ENCODE assay signal across 36 cellular contexts in the genomic region with DNA sequence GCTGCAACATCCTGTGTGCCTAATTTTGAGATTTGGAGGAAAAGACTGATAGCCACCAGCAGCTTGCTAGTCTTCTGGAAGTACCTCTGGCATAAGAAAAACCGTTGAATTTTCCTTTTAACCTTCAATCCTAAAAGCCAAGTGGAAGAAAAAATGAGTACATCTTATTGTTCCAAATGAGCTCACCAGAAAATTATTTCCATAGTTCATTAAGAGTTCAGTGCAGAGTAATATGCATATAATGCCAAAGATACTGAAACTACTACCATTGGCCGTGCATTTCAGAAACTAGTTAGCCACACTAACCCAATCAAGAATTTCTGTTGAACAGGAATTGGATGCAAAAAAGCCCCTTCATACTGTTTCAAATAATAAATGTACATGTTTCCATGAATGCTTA.
"Had no signal": no experiment of that assay in that cellular context is flagged by ENCODE, and none has a peak within 500 bp of the region (broad histone marks: within the 10 kb centered on the region; RNA-seq: fewer than 3 reads in every experiment).

No MANE protein-coding gene starts in this region.

- H3K4me2 ChIP-seq: smooth muscle cell had no signal

- H3K9ac ChIP-seq: parathyroid adenoma had no signal

- H3K36me3 ChIP-seq: breast epithelium, esophagus muscularis mucosa, sigmoid colon, thyroid gland, upper lobe of left lung, vagina had no signal

- H3K79me2 ChIP-seq: parathyroid adenoma had no signal

- H3K27me3 Mint-ChIP-seq: activated CD4-positive, alpha-beta memory T cell treated with anti-CD3 and anti-CD28 coated beads, Interleukin-2, amount 10 ng/mL, durations not matched to agents 7 days and 5 days; activated CD4-positive, alpha-beta T cell treated with anti-CD3 and anti-CD28 coated beads, Interleukin-2, amount 10 ng/mL, durations not matched to agents 7 days and 5 days; activated naive CD4-positive, alpha-beta T cell treated with anti-CD3 and anti-CD28 coated beads, Interleukin-2, amount 10 ng/mL, durations not matched to agents 7 days and 5 days; activated naive CD8-positive, alpha-beta T cell treated with anti-CD3 and anti-CD28 coated beads, Interleukin-2, amount 10 ng/mL, durations not matched to agents 7 days and 5 days; activated T-cell treated with anti-CD3 and anti-CD28 coated beads, Interleukin-2, amount 50 U/mL, for 24 hours; memory B cell; naive thymus-derived CD8-positive, alpha-beta T cell; stimulated activated memory B cell treated with anti-CD40 and anti-IgM and Interleukin-4, amounts not matched to agents 10 μg/mL and 1 μg/mL and 100 μg/mL, for 72 hours; stimulated activated naive CD8-positive, alpha-beta T cell treated with anti-CD3 and anti-CD28 coated beads, Interleukin-15, amount 100 ng/mL, for 72 hours had no signal

- DNase-seq: activated CD4-positive, alpha-beta memory T cell treated with anti-CD3 and anti-CD28 coated beads, Interleukin-2, amount 10 ng/mL, durations not matched to agents 7 days and 5 days; activated CD4-positive, alpha-beta T cell treated with anti-CD3 and anti-CD28 coated beads for 1 hour; activated CD4-positive, alpha-beta T cell treated with anti-CD3 and anti-CD28 coated beads, Interleukin-2, amount 10 ng/mL, durations not matched to agents 7 days and 5 days; activated CD8-positive, alpha-beta memory T cell treated with anti-CD3 and anti-CD28 coated beads, Interleukin-2, amount 50 U/mL, for 48 hours; activated gamma-delta T cell; activated naive CD4-positive, alpha-beta T cell treated with anti-CD3 and anti-CD28 coated beads, Interleukin-2, amount 10 ng/mL, durations not matched to agents 7 days and 5 days; activated naive CD8-positive, alpha-beta T cell treated with anti-CD3 and anti-CD28 coated beads, Interleukin-2, amount 10 ng/mL, durations not matched to agents 7 days and 5 days; activated T-cell treated with anti-CD3 and anti-CD28 coated beads, Interleukin-2, amount 50 U/mL, for 24 hours; amygdala; central memory CD4-positive, alpha-beta T cell; dermis blood vessel endothelial cell; effector CD4-positive, alpha-beta T cell; head of caudate nucleus; hippocampal formation; immature natural killer cell; naive thymus-derived CD8-positive, alpha-beta T cell; nucleus accumbens; psoas muscle; sigmoid colon; stimulated activated CD4-positive, alpha-beta T cell treated with anti-CD3 and anti-CD28 coated beads, Interleukin-1b, Interleukin-23, amount 100 ng/mL, for 48 hours; stimulated activated CD4-positive, alpha-beta T cell treated with anti-CD3 and anti-CD28 coated beads, Interleukin-4, amount 100 ng/mL, for 4 hours; stimulated activated CD8-positive, alpha-beta memory T cell treated with anti-CD3 and anti-CD28 coated beads, Interleukin-4, amount 100 ng/mL, for 48 hours; stimulated activated naive CD8-positive, alpha-beta T cell treated with anti-CD3 and anti-CD28 coated beads, Interleukin-15, amount 100 ng/mL, for 72 hours; T-helper 9 cell; thyroid gland; upper lobe of left lung had no signal

- ATAC-seq: naive thymus-derived CD8-positive, alpha-beta T cell; psoas muscle; stimulated activated memory B cell treated with anti-CD40 and anti-IgM and Interleukin-4, amounts not matched to agents 10 μg/mL and 1 μg/mL and 100 μg/mL, for 72 hours; stimulated activated naive CD8-positive, alpha-beta T cell treated with anti-CD3 and anti-CD28 coated beads, Interleukin-15, amount 100 ng/mL, for 72 hours; WTC11 had no signal

- H3K27me3 ChIP-seq: breast epithelium, esophagus muscularis mucosa, sigmoid colon, thyroid gland, upper lobe of left lung, vagina had no signal

- H3K4me1 ChIP-seq: breast epithelium, esophagus muscularis mucosa, parathyroid adenoma, psoas muscle, sigmoid colon, thyroid gland, upper lobe of left lung, vagina had no signal

- H3K27ac Mint-ChIP-seq: activated CD4-positive, alpha-beta memory T cell treated with anti-CD3 and anti-CD28 coated beads, Interleukin-2, amount 10 ng/mL, durations not matched to agents 7 days and 5 days; activated CD4-positive, alpha-beta T cell treated with anti-CD3 and anti-CD28 coated beads, Interleukin-2, amount 10 ng/mL, durations not matched to agents 7 days and 5 days; activated naive CD4-positive, alpha-beta T cell treated with anti-CD3 and anti-CD28 coated beads, Interleukin-2, amount 10 ng/mL, durations not matched to agents 7 days and 5 days; activated naive CD8-positive, alpha-beta T cell treated with anti-CD3 and anti-CD28 coated beads, Interleukin-2, amount 10 ng/mL, durations not matched to agents 7 days and 5 days; activated T-cell treated with anti-CD3 and anti-CD28 coated beads, Interleukin-2, amount 50 U/mL, for 24 hours; immature natural killer cell; memory B cell; naive thymus-derived CD8-positive, alpha-beta T cell; stimulated activated memory B cell treated with anti-CD40 and anti-IgM and Interleukin-4, amounts not matched to agents 10 μg/mL and 1 μg/mL and 100 μg/mL, for 72 hours; stimulated activated naive CD8-positive, alpha-beta T cell treated with anti-CD3 and anti-CD28 coated beads, Interleukin-15, amount 100 ng/mL, for 72 hours; T-helper 1 cell treated with Interleukin-12 subunit alpha and Interleukin-12 subunit beta and Interleukin-4 antibody, amounts not matched to agents 30 μg/mL and 1 μg/mL, for 36 hours; WTC11 had no signal

- H3K9me3 Mint-ChIP-seq: activated CD4-positive, alpha-beta memory T cell treated with anti-CD3 and anti-CD28 coated beads, Interleukin-2, amount 10 ng/mL, durations not matched to agents 7 days and 5 days; activated CD4-positive, alpha-beta T cell treated with anti-CD3 and anti-CD28 coated beads, Interleukin-2, amount 10 ng/mL, durations not matched to agents 7 days and 5 days; activated naive CD8-positive, alpha-beta T cell treated with anti-CD3 and anti-CD28 coated beads, Interleukin-2, amount 10 ng/mL, durations not matched to agents 7 days and 5 days; memory B cell; neural crest cell; stimulated activated memory B cell treated with anti-CD40 and anti-IgM and Interleukin-4, amounts not matched to agents 10 μg/mL and 1 μg/mL and 100 μg/mL, for 72 hours; T-helper 1 cell treated with Interleukin-12 subunit alpha and Interleukin-12 subunit beta and Interleukin-4 antibody, amounts not matched to agents 30 μg/mL and 1 μg/mL, for 36 hours; WTC11 had no signal

- H3K36me3 Mint-ChIP-seq: activated naive CD4-positive, alpha-beta T cell treated with anti-CD3 and anti-CD28 coated beads, Interleukin-2, amount 10 ng/mL, durations not matched to agents 7 days and 5 days; activated naive CD8-positive, alpha-beta T cell treated with anti-CD3 and anti-CD28 coated beads, Interleukin-2, amount 10 ng/mL, durations not matched to agents 7 days and 5 days; immature natural killer cell; memory B cell; naive thymus-derived CD8-positive, alpha-beta T cell; stimulated activated memory B cell treated with anti-CD40 and anti-IgM and Interleukin-4, amounts not matched to agents 10 μg/mL and 1 μg/mL and 100 μg/mL, for 72 hours; WTC11 had no signal

- H3K4me1 Mint-ChIP-seq: activated CD4-positive, alpha-beta memory T cell treated with anti-CD3 and anti-CD28 coated beads, Interleukin-2, amount 10 ng/mL, durations not matched to agents 7 days and 5 days; activated CD4-positive, alpha-beta T cell treated with anti-CD3 and anti-CD28 coated beads, Interleukin-2, amount 10 ng/mL, durations not matched to agents 7 days and 5 days; activated naive CD4-positive, alpha-beta T cell treated with anti-CD3 and anti-CD28 coated beads, Interleukin-2, amount 10 ng/mL, durations not matched to agents 7 days and 5 days; activated naive CD8-positive, alpha-beta T cell treated with anti-CD3 and anti-CD28 coated beads, Interleukin-2, amount 10 ng/mL, durations not matched to agents 7 days and 5 days; immature natural killer cell; memory B cell; naive thymus-derived CD8-positive, alpha-beta T cell; neural crest cell; stimulated activated memory B cell treated with anti-CD40 and anti-IgM and Interleukin-4, amounts not matched to agents 10 μg/mL and 1 μg/mL and 100 μg/mL, for 72 hours; stimulated activated naive CD8-positive, alpha-beta T cell treated with anti-CD3 and anti-CD28 coated beads, Interleukin-15, amount 100 ng/mL, for 72 hours; WTC11 had no signal

- H3K9me3 ChIP-seq: breast epithelium, esophagus muscularis mucosa, psoas muscle, sigmoid colon, thyroid gland, upper lobe of left lung, vagina had no signal

- H2AFZ ChIP-seq: parathyroid adenoma had no signal

- H3K4me3 Mint-ChIP-seq: activated CD4-positive, alpha-beta memory T cell treated with anti-CD3 and anti-CD28 coated beads, Interleukin-2, amount 10 ng/mL, durations not matched to agents 7 days and 5 days; activated CD4-positive, alpha-beta T cell treated with anti-CD3 and anti-CD28 coated beads, Interleukin-2, amount 10 ng/mL, durations not matched to agents 7 days and 5 days; activated naive CD4-positive, alpha-beta T cell treated with anti-CD3 and anti-CD28 coated beads, Interleukin-2, amount 10 ng/mL, durations not matched to agents 7 days and 5 days; activated naive CD8-positive, alpha-beta T cell treated with anti-CD3 and anti-CD28 coated beads, Interleukin-2, amount 10 ng/mL, durations not matched to agents 7 days and 5 days; activated T-cell treated with anti-CD3 and anti-CD28 coated beads, Interleukin-2, amount 50 U/mL, for 24 hours; immature natural killer cell; memory B cell; naive thymus-derived CD8-positive, alpha-beta T cell; neural crest cell; stimulated activated memory B cell treated with anti-CD40 and anti-IgM and Interleukin-4, amounts not matched to agents 10 μg/mL and 1 μg/mL and 100 μg/mL, for 72 hours; stimulated activated naive CD8-positive, alpha-beta T cell treated with anti-CD3 and anti-CD28 coated beads, Interleukin-15, amount 100 ng/mL, for 72 hours; T-helper 1 cell treated with Interleukin-12 subunit alpha and Interleukin-12 subunit beta and Interleukin-4 antibody, amounts not matched to agents 30 μg/mL and 1 μg/mL, for 36 hours; WTC11 had no signal

- H3K4me3 ChIP-seq: breast epithelium, esophagus muscularis mucosa, psoas muscle, sigmoid colon, smooth muscle cell, thyroid gland, upper lobe of left lung, vagina had no signal

- H3K27ac ChIP-seq: breast epithelium, esophagus muscularis mucosa, parathyroid adenoma, psoas muscle, sigmoid colon, thyroid gland, upper lobe of left lung, vagina had no signal
